Comparison of ENCODE assay signal across 11 cellular contexts in genomic region chr7:149811221-149811620, GRCh38. TPM values are rescaled to one million over a fixed set of nuclear protein-coding genes. Genes with fewer than 3 reads are reported as not detected.
DNase-seq lines count a peak whose midpoint lies in the region; TF ChIP-seq lines count a peak whose summit lies in the region.
"Had no signal": no experiment of that assay in that cellular context is flagged by ENCODE, and none has a peak within 500 bp of the region (broad histone marks: within the 10 kb centered on the region; RNA-seq: fewer than 3 reads in every experiment).

No MANE protein-coding gene starts in this region.

- H3K18ac ChIP-seq in H9 (ENCODE audit: insufficient read length, low read depth, low read length), result no peak overlapping the region

- H3K4me3 Mint-ChIP-seq in Caco-2 (ENCODE audit: unreplicated experiment) (no peak overlapping the region), H9 (peak overlapping the region in 1 of 2 experiments; percentile 23; a peak in 1 of 5 replicates)
- H3K4me3 Mint-ChIP-seq in activated CD4-positive, alpha-beta memory T cell treated with anti-CD3 and anti-CD28 coated beads for 36 hours, result no peak overlapping the region

- H3K4ac ChIP-seq in H9 (ENCODE audit: low read depth, low read length), result no peak overlapping the region

- no peak overlapping the region for H3K23ac ChIP-seq in H9 (ENCODE audit: insufficient read length, low read depth, low read length)

- no peaks in the 10 kb centered on the region for H3K23me2 ChIP-seq in H9 (ENCODE audit: insufficient read length, low read depth, low read length, poor library complexity, severe bottlenecking)

- no peak overlapping the region for H2BK20ac ChIP-seq in H9 (ENCODE audit: low read depth, low read length, poor library complexity, severe bottlenecking)

- H4K8ac ChIP-seq in H9 (replicated peaks; ENCODE audit: insufficient read length, low read depth, low read length), result no peak overlapping the region

- no peaks in the 10 kb centered on the region for H3K9me3 Mint-ChIP-seq in Caco-2 (ENCODE audit: unreplicated experiment)
- H3K9me3 Mint-ChIP-seq in H9, result no peaks in the 10 kb centered on the region
- H3K9me3 Mint-ChIP-seq in activated CD4-positive, alpha-beta memory T cell treated with anti-CD3 and anti-CD28 coated beads for 36 hours, result no peaks in the 10 kb centered on the region

- no peak overlapping the region for H2BK15ac ChIP-seq in H9 (ENCODE audit: low read depth, low read length)

- no peak overlapping the region for H3K14ac ChIP-seq in H9 (ENCODE audit: insufficient read depth, low read length)

- H3K36me3 ChIP-seq in Caco-2 (ENCODE audit: control insufficient read depth, insufficient read depth, low read length), result no peaks in the 10 kb centered on the region

- no peak overlapping the region for H4K91ac ChIP-seq in H9 (ENCODE audit: insufficient read length, low read depth, low read length)

- no peaks in the 10 kb centered on the region for H3K79me2 ChIP-seq in H9 (ENCODE audit: insufficient read depth, low read length)

- H3K27me3 ChIP-seq in Caco-2 (replicated peaks; ENCODE audit: control insufficient read depth, insufficient read depth, low read length) (no peaks in the 10 kb centered on the region; the same call in 1 of the 2 replicates), H9 (ENCODE audit: insufficient read depth, low read length) (no peaks in the 10 kb centered on the region)

- no peak overlapping the region for H2AFZ ChIP-seq in H9 (ENCODE audit: low read length)

- no peaks in the 10 kb centered on the region for H3K79me1 ChIP-seq in H9 (ENCODE audit: insufficient read depth, low read depth, low read length, poor library complexity, severe bottlenecking)

- no peaks in the 10 kb centered on the region for H3K4me1 ChIP-seq in Caco-2
- H3K4me1 ChIP-seq in H9 (ENCODE audit: insufficient read depth, low read length), result no peaks in the 10 kb centered on the region

- no peak overlapping the region for H3K4me2 ChIP-seq in H9 (ENCODE audit: insufficient read depth, insufficient read length, low read length)

- H3K27ac Mint-ChIP-seq in Caco-2 (ENCODE audit: unreplicated experiment) (no peak overlapping the region), H9 (no peak overlapping the region)
- no peak overlapping the region for H3K27ac Mint-ChIP-seq in activated CD4-positive, alpha-beta memory T cell treated with anti-CD3 and anti-CD28 coated beads for 36 hours

- H3K36me3 Mint-ChIP-seq in Caco-2 (ENCODE audit: insufficient read depth, unreplicated experiment) (no peaks in the 10 kb centered on the region), H9 (ENCODE audit: insufficient read depth in 1 of 3, low read depth in 3 of 3) (no peaks in the 10 kb centered on the region)
- H3K36me3 Mint-ChIP-seq in activated CD4-positive, alpha-beta memory T cell treated with anti-CD3 and anti-CD28 coated beads for 36 hours, result no peaks in the 10 kb centered on the region

- no peak overlapping the region for H2BK5ac ChIP-seq in H9 (ENCODE audit: insufficient read length, low read length)

- intact Hi-C loops in Caco-2 (cut with micrococcal nuclease; ENCODE audit: unreplicated experiment), result no loop called here
- intact Hi-C loops in activated CD4-positive, alpha-beta memory T cell treated with anti-CD3 and anti-CD28 coated beads for 36 hours (cut with micrococcal nuclease), result no loop called here

- H2BK12ac ChIP-seq in H9 (ENCODE audit: insufficient read length, low read depth, low read length), result no peak overlapping the region

- CTCF ChIA-PET in Caco-2 (lab: Charles Lee), result no interaction called here
- CTCF ChIA-PET in activated CD4-positive, alpha-beta memory T cell treated with anti-CD3 and anti-CD28 coated beads for 36 hours (lab: Charles Lee), result no interaction called here

- BruUV-seq in Caco-2 (replicated peaks; lab: Mats Ljungman, UMichigan), result no TSS peak

- TF ChIP-seq CTCF in Caco-2 (IDR thresholded peaks at IDR 0.05; ENCODE audit: insufficient read depth in 1 of 2, low read depth in 1 of 2, low read length in 1 of 2, severe bottlenecking in 1 of 2, unreplicated experiment in 1 of 2) (peak; percentile 12 to 24), H9 (conservative IDR thresholded peaks at IDR 0.05) (peak; percentile 54), foreskin fibroblast (IDR thresholded peaks at IDR 0.05; ENCODE audit: low read depth, low read length) (peak; percentile 35)

- H3K9ac ChIP-seq in H9 (ENCODE audit: extremely low read depth, insufficient read length, low read length), result no peak overlapping the region

- H4K20me1 ChIP-seq in H9 (ENCODE audit: control insufficient read depth, insufficient read depth, insufficient read length), result no peaks in the 10 kb centered on the region

- no peak overlapping the region for H2BK120ac ChIP-seq in H9 (ENCODE audit: low read depth, low read length, poor library complexity, severe bottlenecking)

- WGBS in H9 (ENCODE audit: extremely low coverage, insufficient read length, low lambda C conversion rate), result no CpG with 5 or more reads among the region's 3 CpGs

- no peak overlapping the region for H3T11ph ChIP-seq in H9 (ENCODE audit: low read length)

- H3K27ac ChIP-seq in H9 (ENCODE audit: insufficient read length, low read depth, low read length), result no peak overlapping the region

- H3K27me3 Mint-ChIP-seq in Caco-2 (ENCODE audit: insufficient read depth, unreplicated experiment) (peaks cover 7% of the 10 kb centered on the region), H9 (ENCODE audit: low read depth) (peaks cover 13% of the 10 kb centered on the region)
- no peaks in the 10 kb centered on the region for H3K27me3 Mint-ChIP-seq in activated CD4-positive, alpha-beta memory T cell treated with anti-CD3 and anti-CD28 coated beads for 36 hours

- no peak overlapping the region for H3K56ac ChIP-seq in H9 (ENCODE audit: insufficient read length, low read depth, low read length)

- no peaks in the 10 kb centered on the region for H3K9me3 ChIP-seq in Caco-2
- H3K9me3 ChIP-seq in H9 (ENCODE audit: control insufficient read depth, low read depth, low read length), result no peaks in the 10 kb centered on the region

- POLR2A ChIA-PET in Caco-2 (lab: Charles Lee), result no interaction called here
- POLR2A ChIA-PET in activated CD4-positive, alpha-beta memory T cell treated with anti-CD3 and anti-CD28 coated beads for 36 hours (lab: Charles Lee), result no interaction called here

- DNase-seq in Caco-2 (no peak), H9 (no peak), SW480 (ENCODE audit: low spot score) (peak; percentile 16), foreskin fibroblast (peak; percentile 4 to 34), NCI-H748 treated with DMSO at 0.1 percent for 48 hours (lab: John Stamatoyannopoulos, UW) (no peak), dedifferentiated amniotic fluid mesenchymal stem cell (ENCODE audit: extremely low spot score) (no peak)
- no peak for DNase-seq in activated CD4-positive, alpha-beta T cell treated with anti-CD3 and anti-CD28 coated beads for 48 hours
- no peak for DNase-seq in activated CD4-positive, alpha-beta memory T cell treated with anti-CD3 and anti-CD28 coated beads for 36 hours
- DNase-seq: activated T-cell treated with anti-CD3 and anti-CD28 coated beads for 4 hours, NCI-H1417 treated with DMSO at 0.1 percent for 48 hours, retina had no signal

- H3K4me1 Mint-ChIP-seq in Caco-2 (ENCODE audit: low read depth, unreplicated experiment), result no peaks in the 10 kb centered on the region
- peaks cover 2 to 12% of the 10 kb centered on the region in 2 experiments; a peak in 2 of 4 replicates for H3K4me1 Mint-ChIP-seq in H9
- H3K4me1 Mint-ChIP-seq in activated CD4-positive, alpha-beta memory T cell treated with anti-CD3 and anti-CD28 coated beads for 36 hours (ENCODE audit: low read depth), result no peaks in the 10 kb centered on the region

- H2AK5ac ChIP-seq in H9 (ENCODE audit: insufficient read length, low read length), result no peak overlapping the region

- H3K4me3 ChIP-seq in Caco-2 (ENCODE audit: low read depth, low read length) (no peak overlapping the region), foreskin fibroblast (ENCODE audit: low read depth in 1 of 2, low read length in 2 of 2) (no peak overlapping the region)

- no peak overlapping the region for H4K5ac ChIP-seq in H9 (ENCODE audit: insufficient read length, low read depth, low read length)

RNA-seq across cellular contexts. Expression of gene ZNF862, which starts 27.0 kb away (rescaled TPM):
- total RNA-seq in Caco-2 (2022) (3.1 and 3.5 TPM in 2 replicates), H9 (2021) (1.3 and 1.9 TPM in 2 replicates)
- 10 to 100 TPM; 18.1 to 21.4 TPM for total RNA-seq in activated CD4-positive, alpha-beta memory T cell treated with anti-CD3 and anti-CD28 coated beads for 36 hours

RNA-seq across cellular contexts. Expression of gene ZNF467, which starts 37.8 kb away (rescaled TPM):
- 1.1 and 1.7 TPM in 2 replicates for total RNA-seq in Caco-2 (2022)
- 0.31 and 0.35 TPM in 2 replicates for total RNA-seq in H9 (2021)
- total RNA-seq in activated CD4-positive, alpha-beta memory T cell treated with anti-CD3 and anti-CD28 coated beads for 36 hours, result under 1 TPM; 0.41 to 0.45 TPM

Comparison
In these comparisons a context has a peak if more than half of its experiments do, and no peak if none do; other contexts are left out.
1. DNase-seq: peak in SW480 (single experiment) and foreskin fibroblast (2 of 2); none in Caco-2 (0 of 2), H9 (single experiment), activated CD4-positive, alpha-beta T cell treated with anti-CD3 and anti-CD28 coated beads for 48 hours (single experiment), NCI-H748 treated with DMSO at 0.1 percent for 48 hours (single experiment), activated CD4-positive, alpha-beta memory T cell treated with anti-CD3 and anti-CD28 coated beads for 36 hours (single experiment) and dedifferentiated amniotic fluid mesenchymal stem cell (single experiment).
2. Peak in every context shown above with its lines, with median percentiles within 50 percentile points of each other: CTCF ChIP-seq.